10 cellular contexts compared by ENCODE assay signal in the genomic region with DNA sequence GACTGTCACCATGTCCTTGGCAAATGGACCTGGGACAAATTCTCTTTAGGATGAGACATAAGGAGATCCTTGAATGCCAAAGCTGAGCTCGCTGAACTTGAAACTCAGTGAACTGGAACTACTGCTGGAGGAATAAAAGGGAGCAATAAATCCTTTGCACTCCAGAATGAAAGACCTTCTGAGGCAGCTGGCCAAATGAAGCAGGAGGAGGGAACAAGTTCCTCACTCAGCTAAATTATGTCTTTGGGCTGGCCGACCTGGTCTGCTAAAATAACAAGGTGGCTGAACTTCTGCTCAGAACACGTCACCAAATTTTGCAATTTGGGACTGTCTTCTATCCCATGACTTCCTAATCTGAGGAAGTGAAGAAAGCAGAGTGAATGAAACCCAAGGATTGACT.
DNase-seq lines count a peak whose midpoint lies in the region; ATAC-seq, FAIRE-seq and TF ChIP-seq lines count a peak whose summit lies in the region.
"Had no signal": no experiment of that assay in that cellular context is flagged by ENCODE, and none has a peak within 500 bp of the region (broad histone marks: within the 10 kb centered on the region; RNA-seq: fewer than 3 reads in every experiment).

No MANE protein-coding gene starts in this region.

- H3K27me3 ChIP-seq in neural progenitor cell (no peaks in the 10 kb centered on the region), pancreas (no peaks in the 10 kb centered on the region)

- no peaks in the 10 kb centered on the region for H4K20me1 ChIP-seq in neural progenitor cell (ENCODE audit: low read depth)

- in situ Hi-C loops in ACHN (cut with HindIII; ENCODE audit: low pct_ligation_motif_present, low pct_unique_long_range_greater_than_20kb, low sequenced_read_pairs) = no loop called here

- TF ChIP-seq CTCF in neural progenitor cell (IDR thresholded peaks at IDR 0.05) = no peak
- TF ChIP-seq CTCF in pancreas (IDR thresholded peaks at IDR 0.05) = no peak
- no peak for TF ChIP-seq CTCF in GM10266 (IDR thresholded peaks at IDR 0.05; ENCODE audit: control insufficient read depth, insufficient read depth, low read depth, missing control alignments)

- H3K4me1 ChIP-seq in neural progenitor cell (peaks cover 6% of the 10 kb centered on the region), pancreas (peaks cover 0 to 7% (median 0%) of the 10 kb centered on the region in 3 donors)

- CTCF ChIA-PET in activated naive CD4-positive, alpha-beta T cell treated with anti-CD3 and anti-CD28 coated beads for 36 hours (lab: Charles Lee) = no interaction called here

- H3K27ac ChIP-seq in neural progenitor cell (no peak overlapping the region), pancreas (no peak overlapping the region)
- H3K27ac ChIP-seq: KMS-11 had no signal

- H3K36me3 ChIP-seq in neural progenitor cell (no peaks in the 10 kb centered on the region), pancreas (no peaks in the 10 kb centered on the region)

- peak; percentile 70 for ATAC-seq in esophagus mucosa
- ATAC-seq in pancreas = no peak
- no peak for ATAC-seq in naive thymus-derived CD8-positive, alpha-beta T cell

- no peak overlapping the region for H3K4me3 Mint-ChIP-seq in neural progenitor cell
- H3K4me3 Mint-ChIP-seq in naive thymus-derived CD8-positive, alpha-beta T cell = no peak overlapping the region
- H3K4me3 Mint-ChIP-seq in activated naive CD4-positive, alpha-beta T cell treated with anti-CD3 and anti-CD28 coated beads for 36 hours = no peak overlapping the region
- H3K4me3 Mint-ChIP-seq: B cell had no signal

- WGBS in pancreas, 2 donors = 89 to 90% methylated on average over 3 of the region's 3 CpGs

- H3K4me3 ChIP-seq in neural progenitor cell (no peak overlapping the region), pancreas (no peak overlapping the region)

- H2AFZ ChIP-seq in neural progenitor cell (replicated peaks) = no peak overlapping the region

- peaks cover 20% of the 10 kb centered on the region for H3K36me3 Mint-ChIP-seq in neural progenitor cell
- H3K36me3 Mint-ChIP-seq in naive thymus-derived CD8-positive, alpha-beta T cell = peaks cover 0 to 15% (median 4%) of the 10 kb centered on the region in 3 donors
- H3K36me3 Mint-ChIP-seq in activated naive CD4-positive, alpha-beta T cell treated with anti-CD3 and anti-CD28 coated beads for 36 hours (ENCODE audit: low read depth) = peaks cover 8% of the 10 kb centered on the region

- no peaks in the 10 kb centered on the region for H3K27me3 Mint-ChIP-seq in neural progenitor cell (ENCODE audit: insufficient read depth, low read depth)
- no peaks in the 10 kb centered on the region for H3K27me3 Mint-ChIP-seq in naive thymus-derived CD8-positive, alpha-beta T cell
- no peaks in the 10 kb centered on the region for H3K27me3 Mint-ChIP-seq in activated naive CD4-positive, alpha-beta T cell treated with anti-CD3 and anti-CD28 coated beads for 36 hours (ENCODE audit: low read depth)
- H3K27me3 Mint-ChIP-seq: B cell had no signal

- intact Hi-C loops in pancreas (cut with DNase I) = no loop called here
- intact Hi-C loops in activated naive CD4-positive, alpha-beta T cell treated with anti-CD3 and anti-CD28 coated beads for 36 hours (cut with micrococcal nuclease) = no loop called here

- H3K9ac ChIP-seq in neural progenitor cell = no peak overlapping the region
- H3K9ac ChIP-seq: KMS-11 had no signal

- POLR2A ChIA-PET in naive thymus-derived CD8-positive, alpha-beta T cell (lab: Charles Lee) = no interaction called here

- H3K27ac Mint-ChIP-seq in neural progenitor cell = peak overlapping the region; percentile 3
- H3K27ac Mint-ChIP-seq in naive thymus-derived CD8-positive, alpha-beta T cell = no peak overlapping the region
- no peak overlapping the region for H3K27ac Mint-ChIP-seq in activated naive CD4-positive, alpha-beta T cell treated with anti-CD3 and anti-CD28 coated beads for 36 hours
- H3K27ac Mint-ChIP-seq: B cell had no signal

- no peaks in the 10 kb centered on the region for H3K79me2 ChIP-seq in neural progenitor cell (ENCODE audit: low read depth)

- FAIRE-seq in pancreas (lab: Jason Lieb, UNC) = no peak

- no peak overlapping the region for H3K4me2 ChIP-seq in neural progenitor cell
- H3K4me2 ChIP-seq: KMS-11 had no signal

- H3K9me3 ChIP-seq in neural progenitor cell (ENCODE audit: low read depth) (no peaks in the 10 kb centered on the region), pancreas (no peaks in the 10 kb centered on the region)

- peak; percentile 8 for DNase-seq in ACHN
- peak; percentile 69 for DNase-seq in NCI-H2196 treated with DMSO at 0.1 percent for 48 hours (lab: John Stamatoyannopoulos, UW; ENCODE audit: unreplicated experiment)
- no peak for DNase-seq in neural progenitor cell (ENCODE audit: low spot score)
- no peak for DNase-seq in pancreas
- no peak for DNase-seq in naive thymus-derived CD8-positive, alpha-beta T cell
- no peak for DNase-seq in GM10266 (ENCODE audit: extremely low spot score)
- DNase-seq in activated naive CD4-positive, alpha-beta T cell treated with anti-CD3 and anti-CD28 coated beads for 36 hours = no peak

- H3F3A ChIP-seq in neural progenitor cell (ENCODE audit: low read depth) = no peaks in the 10 kb centered on the region

- peaks cover 12% of the 10 kb centered on the region for H3K4me1 Mint-ChIP-seq in neural progenitor cell
- H3K4me1 Mint-ChIP-seq in naive thymus-derived CD8-positive, alpha-beta T cell = peaks cover 0 to 3% (median 1%) of the 10 kb centered on the region in 4 donors
- H3K4me1 Mint-ChIP-seq in activated naive CD4-positive, alpha-beta T cell treated with anti-CD3 and anti-CD28 coated beads for 36 hours (ENCODE audit: low read depth) = no peaks in the 10 kb centered on the region

- peaks cover 4% of the 10 kb centered on the region for H3K9me3 Mint-ChIP-seq in neural progenitor cell
- peaks cover 0 to 3% (median 0%) of the 10 kb centered on the region in 9 donors for H3K9me3 Mint-ChIP-seq in naive thymus-derived CD8-positive, alpha-beta T cell
- no peaks in the 10 kb centered on the region for H3K9me3 Mint-ChIP-seq in activated naive CD4-positive, alpha-beta T cell treated with anti-CD3 and anti-CD28 coated beads for 36 hours

Comparison
In these comparisons a context has a peak if more than half of its experiments do, and no peak if none do; other contexts are left out.
1. DNase-seq: peak in ACHN (single experiment) and NCI-H2196 treated with DMSO at 0.1 percent for 48 hours (single experiment); none in neural progenitor cell (single experiment), pancreas (0 of 6), naive thymus-derived CD8-positive, alpha-beta T cell (0 of 10), GM10266 (single experiment) and activated naive CD4-positive, alpha-beta T cell treated with anti-CD3 and anti-CD28 coated beads for 36 hours (single experiment).